ENCODE assay signal across 1 cellular context in the genomic region with DNA sequence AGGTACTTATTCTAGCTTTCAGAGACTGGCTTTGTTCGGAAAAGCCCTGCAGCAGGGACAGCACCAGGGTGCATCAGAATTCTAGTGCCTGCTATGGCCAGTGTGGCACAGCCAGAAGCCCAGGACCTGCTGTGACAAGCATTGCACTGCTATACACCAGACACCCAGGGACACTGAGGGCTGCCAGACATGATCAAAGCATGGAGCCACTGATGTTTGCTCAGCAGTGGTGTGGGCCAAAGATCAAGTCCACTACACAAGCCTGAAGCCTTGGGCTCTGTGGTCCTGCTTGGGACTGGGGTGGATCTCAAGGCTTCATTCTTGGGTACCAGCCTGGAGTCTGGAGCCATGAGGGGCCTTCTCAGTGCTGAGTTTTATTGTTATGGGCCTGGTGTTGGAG.
TF ChIP-seq lines count a peak whose summit lies in the region.

No MANE protein-coding gene starts in this region.

TF ChIP-seq in HepG2, 621 proteins besides CTCF, POLR2A, EP300 and RAD21 (continued from another document and continues in another):
- TF ChIP-seq, protein P1, sequence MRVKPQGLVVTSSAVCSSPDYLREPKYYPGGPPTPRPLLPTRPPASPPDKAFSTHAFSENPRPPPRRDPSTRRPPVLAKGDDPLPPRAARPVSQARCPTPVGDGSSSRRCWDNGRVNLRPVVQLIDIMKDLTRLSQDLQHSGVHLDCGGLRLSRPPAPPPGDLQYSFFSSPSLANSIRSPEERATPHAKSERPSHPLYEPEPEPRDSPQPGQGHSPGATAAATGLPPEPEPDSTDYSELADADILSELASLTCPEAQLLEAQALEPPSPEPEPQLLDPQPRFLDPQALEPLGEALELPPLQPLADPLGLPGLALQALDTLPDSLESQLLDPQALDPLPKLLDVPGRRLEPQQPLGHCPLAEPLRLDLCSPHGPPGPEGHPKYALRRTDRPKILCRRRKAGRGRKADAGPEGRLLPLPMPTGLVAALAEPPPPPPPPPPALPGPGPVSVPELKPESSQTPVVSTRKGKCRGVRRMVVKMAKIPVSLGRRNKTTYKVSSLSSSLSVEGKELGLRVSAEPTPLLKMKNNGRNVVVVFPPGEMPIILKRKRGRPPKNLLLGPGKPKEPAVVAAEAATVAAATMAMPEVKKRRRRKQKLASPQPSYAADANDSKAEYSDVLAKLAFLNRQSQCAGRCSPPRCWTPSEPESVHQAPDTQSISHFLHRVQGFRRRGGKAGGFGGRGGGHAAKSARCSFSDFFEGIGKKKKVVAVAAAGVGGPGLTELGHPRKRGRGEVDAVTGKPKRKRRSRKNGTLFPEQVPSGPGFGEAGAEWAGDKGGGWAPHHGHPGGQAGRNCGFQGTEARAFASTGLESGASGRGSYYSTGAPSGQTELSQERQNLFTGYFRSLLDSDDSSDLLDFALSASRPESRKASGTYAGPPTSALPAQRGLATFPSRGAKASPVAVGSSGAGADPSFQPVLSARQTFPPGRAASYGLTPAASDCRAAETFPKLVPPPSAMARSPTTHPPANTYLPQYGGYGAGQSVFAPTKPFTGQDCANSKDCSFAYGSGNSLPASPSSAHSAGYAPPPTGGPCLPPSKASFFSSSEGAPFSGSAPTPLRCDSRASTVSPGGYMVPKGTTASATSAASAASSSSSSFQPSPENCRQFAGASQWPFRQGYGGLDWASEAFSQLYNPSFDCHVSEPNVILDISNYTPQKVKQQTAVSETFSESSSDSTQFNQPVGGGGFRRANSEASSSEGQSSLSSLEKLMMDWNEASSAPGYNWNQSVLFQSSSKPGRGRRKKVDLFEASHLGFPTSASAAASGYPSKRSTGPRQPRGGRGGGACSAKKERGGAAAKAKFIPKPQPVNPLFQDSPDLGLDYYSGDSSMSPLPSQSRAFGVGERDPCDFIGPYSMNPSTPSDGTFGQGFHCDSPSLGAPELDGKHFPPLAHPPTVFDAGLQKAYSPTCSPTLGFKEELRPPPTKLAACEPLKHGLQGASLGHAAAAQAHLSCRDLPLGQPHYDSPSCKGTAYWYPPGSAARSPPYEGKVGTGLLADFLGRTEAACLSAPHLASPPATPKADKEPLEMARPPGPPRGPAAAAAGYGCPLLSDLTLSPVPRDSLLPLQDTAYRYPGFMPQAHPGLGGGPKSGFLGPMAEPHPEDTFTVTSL (CRISPR knock-in tag; IDR thresholded peaks at IDR 0.05; ENCODE audit: borderline replicate concordance) = peak; percentile 60; the same call in 1 of the 2 replicates
- TF ChIP-seq MYC (CRISPR knock-in tag; IDR thresholded peaks at IDR 0.05; ENCODE audit: borderline replicate concordance) (peak; percentile 52; the same call in 1 of the 2 replicates), THYN1 (CRISPR knock-in tag; IDR thresholded peaks at IDR 0.05; ENCODE audit: borderline replicate concordance, low read depth) (no peak), JDP2 (CRISPR knock-in tag; IDR thresholded peaks at IDR 0.05; ENCODE audit: borderline replicate concordance) (no peak), ZNF777 (CRISPR knock-in tag; IDR thresholded peaks at IDR 0.05) (no peak), ZSCAN22 (CRISPR knock-in tag; IDR thresholded peaks at IDR 0.05) (no peak), SOX13 (IDR thresholded peaks at IDR 0.05) (no peak), SOX13 (CRISPR knock-in tag; conservative IDR thresholded peaks at IDR 0.05 in 1 of 2, IDR thresholded peaks at IDR 0.05 in 1 of 2) (peak in 1 of 2 experiments; percentile 78; a peak in 1 of 4 replicates), ZFY (CRISPR knock-in tag; IDR thresholded peaks at IDR 0.05) (0 out of 2 replicates have a peak, but pooled peaks have one; percentile 38), ZNF350 (CRISPR knock-in tag; IDR thresholded peaks at IDR 0.05; ENCODE audit: borderline replicate concordance, low read depth) (no peak), AGO2 (optimal IDR thresholded peaks at IDR 0.05; ENCODE audit: low read depth, low read length) (no peak), ZNF367 (CRISPR knock-in tag; IDR thresholded peaks at IDR 0.05; ENCODE audit: borderline replicate concordance) (no peak), ZNF615 (CRISPR knock-in tag; IDR thresholded peaks at IDR 0.05; ENCODE audit: borderline replicate concordance) (no peak), ZC3H13 (CRISPR knock-in tag; IDR thresholded peaks at IDR 0.05) (no peak), ZMYM3 (CRISPR knock-in tag; IDR thresholded peaks at IDR 0.05) (peak; percentile 83; the same call in 1 of the 2 replicates), FOSL2 (CRISPR knock-in tag; IDR thresholded peaks at IDR 0.05) (peak; percentile 62), DNMT3B (CRISPR knock-in tag; conservative IDR thresholded peaks at IDR 0.05) (no peak), YY1 (IDR thresholded peaks at IDR 0.05; ENCODE audit: insufficient read depth, insufficient replicate concordance, low read depth, low read length) (no peak), ZNF225 (CRISPR knock-in tag; IDR thresholded peaks at IDR 0.05) (no peak), AHR (CRISPR knock-in tag; IDR thresholded peaks at IDR 0.05) (no peak), PLRG1 (conservative IDR thresholded peaks at IDR 0.05) (no peak), ZSCAN9 (CRISPR knock-in tag; IDR thresholded peaks at IDR 0.05; ENCODE audit: borderline replicate concordance) (no peak), TBX2 (CRISPR knock-in tag; IDR thresholded peaks at IDR 0.05; ENCODE audit: borderline replicate concordance) (peak; percentile 74; the same call in 1 of the 2 replicates), BCL6 (CRISPR knock-in tag; IDR thresholded peaks at IDR 0.05) (peak; percentile 91), ZNF44 (CRISPR knock-in tag; IDR thresholded peaks at IDR 0.05) (no peak), RFX1 (IDR thresholded peaks at IDR 0.05) (no peak), ZNF782 (CRISPR knock-in tag; IDR thresholded peaks at IDR 0.05; ENCODE audit: borderline replicate concordance) (no peak), RXRA (CRISPR knock-in tag; IDR thresholded peaks at IDR 0.05) (peak; percentile 68; the same call in 1 of the 2 replicates)
- TF ChIP-seq, protein P2, sequence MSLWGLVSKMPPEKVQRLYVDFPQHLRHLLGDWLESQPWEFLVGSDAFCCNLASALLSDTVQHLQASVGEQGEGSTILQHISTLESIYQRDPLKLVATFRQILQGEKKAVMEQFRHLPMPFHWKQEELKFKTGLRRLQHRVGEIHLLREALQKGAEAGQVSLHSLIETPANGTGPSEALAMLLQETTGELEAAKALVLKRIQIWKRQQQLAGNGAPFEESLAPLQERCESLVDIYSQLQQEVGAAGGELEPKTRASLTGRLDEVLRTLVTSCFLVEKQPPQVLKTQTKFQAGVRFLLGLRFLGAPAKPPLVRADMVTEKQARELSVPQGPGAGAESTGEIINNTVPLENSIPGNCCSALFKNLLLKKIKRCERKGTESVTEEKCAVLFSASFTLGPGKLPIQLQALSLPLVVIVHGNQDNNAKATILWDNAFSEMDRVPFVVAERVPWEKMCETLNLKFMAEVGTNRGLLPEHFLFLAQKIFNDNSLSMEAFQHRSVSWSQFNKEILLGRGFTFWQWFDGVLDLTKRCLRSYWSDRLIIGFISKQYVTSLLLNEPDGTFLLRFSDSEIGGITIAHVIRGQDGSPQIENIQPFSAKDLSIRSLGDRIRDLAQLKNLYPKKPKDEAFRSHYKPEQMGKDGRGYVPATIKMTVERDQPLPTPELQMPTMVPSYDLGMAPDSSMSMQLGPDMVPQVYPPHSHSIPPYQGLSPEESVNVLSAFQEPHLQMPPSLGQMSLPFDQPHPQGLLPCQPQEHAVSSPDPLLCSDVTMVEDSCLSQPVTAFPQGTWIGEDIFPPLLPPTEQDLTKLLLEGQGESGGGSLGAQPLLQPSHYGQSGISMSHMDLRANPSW (CRISPR knock-in tag; IDR thresholded peaks at IDR 0.05; ENCODE audit: borderline replicate concordance) = no peak
- TF ChIP-seq, protein P3, sequence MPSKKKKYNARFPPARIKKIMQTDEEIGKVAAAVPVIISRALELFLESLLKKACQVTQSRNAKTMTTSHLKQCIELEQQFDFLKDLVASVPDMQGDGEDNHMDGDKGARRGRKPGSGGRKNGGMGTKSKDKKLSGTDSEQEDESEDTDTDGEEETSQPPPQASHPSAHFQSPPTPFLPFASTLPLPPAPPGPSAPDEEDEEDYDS (CRISPR knock-in tag; IDR thresholded peaks at IDR 0.05) = 0 out of 2 replicates have a peak, but pooled peaks have one; percentile 28
- TF ChIP-seq, protein P4, sequence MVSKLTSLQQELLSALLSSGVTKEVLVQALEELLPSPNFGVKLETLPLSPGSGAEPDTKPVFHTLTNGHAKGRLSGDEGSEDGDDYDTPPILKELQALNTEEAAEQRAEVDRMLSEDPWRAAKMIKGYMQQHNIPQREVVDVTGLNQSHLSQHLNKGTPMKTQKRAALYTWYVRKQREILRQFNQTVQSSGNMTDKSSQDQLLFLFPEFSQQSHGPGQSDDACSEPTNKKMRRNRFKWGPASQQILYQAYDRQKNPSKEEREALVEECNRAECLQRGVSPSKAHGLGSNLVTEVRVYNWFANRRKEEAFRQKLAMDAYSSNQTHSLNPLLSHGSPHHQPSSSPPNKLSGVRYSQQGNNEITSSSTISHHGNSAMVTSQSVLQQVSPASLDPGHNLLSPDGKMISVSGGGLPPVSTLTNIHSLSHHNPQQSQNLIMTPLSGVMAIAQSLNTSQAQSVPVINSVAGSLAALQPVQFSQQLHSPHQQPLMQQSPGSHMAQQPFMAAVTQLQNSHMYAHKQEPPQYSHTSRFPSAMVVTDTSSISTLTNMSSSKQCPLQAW (CRISPR knock-in tag; IDR thresholded peaks at IDR 0.05) = peak; percentile 57; the same call in 1 of the 2 replicates
- TF ChIP-seq, protein P5, sequence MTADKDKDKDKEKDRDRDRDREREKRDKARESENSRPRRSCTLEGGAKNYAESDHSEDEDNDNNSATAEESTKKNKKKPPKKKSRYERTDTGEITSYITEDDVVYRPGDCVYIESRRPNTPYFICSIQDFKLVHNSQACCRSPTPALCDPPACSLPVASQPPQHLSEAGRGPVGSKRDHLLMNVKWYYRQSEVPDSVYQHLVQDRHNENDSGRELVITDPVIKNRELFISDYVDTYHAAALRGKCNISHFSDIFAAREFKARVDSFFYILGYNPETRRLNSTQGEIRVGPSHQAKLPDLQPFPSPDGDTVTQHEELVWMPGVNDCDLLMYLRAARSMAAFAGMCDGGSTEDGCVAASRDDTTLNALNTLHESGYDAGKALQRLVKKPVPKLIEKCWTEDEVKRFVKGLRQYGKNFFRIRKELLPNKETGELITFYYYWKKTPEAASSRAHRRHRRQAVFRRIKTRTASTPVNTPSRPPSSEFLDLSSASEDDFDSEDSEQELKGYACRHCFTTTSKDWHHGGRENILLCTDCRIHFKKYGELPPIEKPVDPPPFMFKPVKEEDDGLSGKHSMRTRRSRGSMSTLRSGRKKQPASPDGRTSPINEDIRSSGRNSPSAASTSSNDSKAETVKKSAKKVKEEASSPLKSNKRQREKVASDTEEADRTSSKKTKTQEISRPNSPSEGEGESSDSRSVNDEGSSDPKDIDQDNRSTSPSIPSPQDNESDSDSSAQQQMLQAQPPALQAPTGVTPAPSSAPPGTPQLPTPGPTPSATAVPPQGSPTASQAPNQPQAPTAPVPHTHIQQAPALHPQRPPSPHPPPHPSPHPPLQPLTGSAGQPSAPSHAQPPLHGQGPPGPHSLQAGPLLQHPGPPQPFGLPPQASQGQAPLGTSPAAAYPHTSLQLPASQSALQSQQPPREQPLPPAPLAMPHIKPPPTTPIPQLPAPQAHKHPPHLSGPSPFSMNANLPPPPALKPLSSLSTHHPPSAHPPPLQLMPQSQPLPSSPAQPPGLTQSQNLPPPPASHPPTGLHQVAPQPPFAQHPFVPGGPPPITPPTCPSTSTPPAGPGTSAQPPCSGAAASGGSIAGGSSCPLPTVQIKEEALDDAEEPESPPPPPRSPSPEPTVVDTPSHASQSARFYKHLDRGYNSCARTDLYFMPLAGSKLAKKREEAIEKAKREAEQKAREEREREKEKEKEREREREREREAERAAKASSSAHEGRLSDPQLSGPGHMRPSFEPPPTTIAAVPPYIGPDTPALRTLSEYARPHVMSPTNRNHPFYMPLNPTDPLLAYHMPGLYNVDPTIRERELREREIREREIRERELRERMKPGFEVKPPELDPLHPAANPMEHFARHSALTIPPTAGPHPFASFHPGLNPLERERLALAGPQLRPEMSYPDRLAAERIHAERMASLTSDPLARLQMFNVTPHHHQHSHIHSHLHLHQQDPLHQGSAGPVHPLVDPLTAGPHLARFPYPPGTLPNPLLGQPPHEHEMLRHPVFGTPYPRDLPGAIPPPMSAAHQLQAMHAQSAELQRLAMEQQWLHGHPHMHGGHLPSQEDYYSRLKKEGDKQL (CRISPR knock-in tag; IDR thresholded peaks at IDR 0.05; ENCODE audit: low read depth) = no peak
- TF ChIP-seq, protein P6, sequence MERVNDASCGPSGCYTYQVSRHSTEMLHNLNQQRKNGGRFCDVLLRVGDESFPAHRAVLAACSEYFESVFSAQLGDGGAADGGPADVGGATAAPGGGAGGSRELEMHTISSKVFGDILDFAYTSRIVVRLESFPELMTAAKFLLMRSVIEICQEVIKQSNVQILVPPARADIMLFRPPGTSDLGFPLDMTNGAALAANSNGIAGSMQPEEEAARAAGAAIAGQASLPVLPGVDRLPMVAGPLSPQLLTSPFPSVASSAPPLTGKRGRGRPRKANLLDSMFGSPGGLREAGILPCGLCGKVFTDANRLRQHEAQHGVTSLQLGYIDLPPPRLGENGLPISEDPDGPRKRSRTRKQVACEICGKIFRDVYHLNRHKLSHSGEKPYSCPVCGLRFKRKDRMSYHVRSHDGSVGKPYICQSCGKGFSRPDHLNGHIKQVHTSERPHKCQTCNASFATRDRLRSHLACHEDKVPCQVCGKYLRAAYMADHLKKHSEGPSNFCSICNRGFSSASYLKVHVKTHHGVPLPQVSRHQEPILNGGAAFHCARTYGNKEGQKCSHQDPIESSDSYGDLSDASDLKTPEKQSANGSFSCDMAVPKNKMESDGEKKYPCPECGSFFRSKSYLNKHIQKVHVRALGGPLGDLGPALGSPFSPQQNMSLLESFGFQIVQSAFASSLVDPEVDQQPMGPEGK (CRISPR knock-in tag; IDR thresholded peaks at IDR 0.05) = peak; percentile 46; the same call in 1 of the 2 replicates
- TF ChIP-seq, protein P7, sequence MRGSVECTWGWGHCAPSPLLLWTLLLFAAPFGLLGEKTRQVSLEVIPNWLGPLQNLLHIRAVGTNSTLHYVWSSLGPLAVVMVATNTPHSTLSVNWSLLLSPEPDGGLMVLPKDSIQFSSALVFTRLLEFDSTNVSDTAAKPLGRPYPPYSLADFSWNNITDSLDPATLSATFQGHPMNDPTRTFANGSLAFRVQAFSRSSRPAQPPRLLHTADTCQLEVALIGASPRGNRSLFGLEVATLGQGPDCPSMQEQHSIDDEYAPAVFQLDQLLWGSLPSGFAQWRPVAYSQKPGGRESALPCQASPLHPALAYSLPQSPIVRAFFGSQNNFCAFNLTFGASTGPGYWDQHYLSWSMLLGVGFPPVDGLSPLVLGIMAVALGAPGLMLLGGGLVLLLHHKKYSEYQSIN (CRISPR knock-in tag; IDR thresholded peaks at IDR 0.05; ENCODE audit: borderline replicate concordance) = no peak
